ENCODE assay signal across 23 cellular contexts in genomic region chr2:228064796-228065315, GRCh38.
"Had no signal": no experiment of that assay in that cellular context is flagged by ENCODE, and none has a peak within 500 bp of the region (broad histone marks: within the 10 kb centered on the region; RNA-seq: fewer than 3 reads in every experiment).

No MANE protein-coding gene starts in this region.

- H3K27me3 ChIP-seq: neutrophil, pancreas, right lobe of liver, sigmoid colon, thyroid gland, tibial nerve, upper lobe of left lung, vagina had no signal

- H3K36me3 ChIP-seq: neutrophil, pancreas, prostate gland, right lobe of liver, sigmoid colon, stomach, thoracic aorta, thyroid gland, tibial nerve, upper lobe of left lung, vagina had no signal

- DNase-seq: natural killer cell; nucleus accumbens; pancreas; retina; right cardiac atrium; right lobe of liver; sigmoid colon; small intestine; stimulated activated CD4-positive, alpha-beta T cell treated with anti-CD3 and anti-CD28 coated beads, Interleukin-15, amount 100 ng/mL, for 24 hours; stimulated activated CD4-positive, alpha-beta T cell treated with anti-CD3 and anti-CD28 coated beads, Interleukin-2, amount 100 ng/mL, for 24 hours; stimulated activated CD4-positive, alpha-beta T cell treated with anti-CD3 and anti-CD28 coated beads, Interleukin-2, amount 100 ng/mL, for 48 hours; stimulated activated CD4-positive, alpha-beta T cell treated with anti-CD3 and anti-CD28 coated beads, Interleukin-4, amount 100 ng/mL, for 24 hours; stimulated activated naive B cell treated with anti-CD40 and anti-IgM and Interleukin-4, amounts not matched to agents 10 μg/mL and 1 μg/mL and 100 μg/mL, for 72 hours; stimulated activated naive CD4-positive, alpha-beta T cell treated with Interleukin-2 at 50 U/mL for 16 hours; stomach; thyroid gland; upper lobe of left lung had no signal

- H3K4me1 ChIP-seq: pancreas, prostate gland, right lobe of liver, sigmoid colon, stomach, thyroid gland, tibial nerve, upper lobe of left lung, vagina had no signal

- H3K4me3 ChIP-seq: pancreas, prostate gland, right lobe of liver, sigmoid colon, stomach, thoracic aorta, thyroid gland, tibial nerve, upper lobe of left lung, vagina had no signal

- H3K27ac ChIP-seq: neutrophil, pancreas, prostate gland, right lobe of liver, sigmoid colon, stomach, thoracic aorta, thyroid gland, tibial nerve, upper lobe of left lung, vagina had no signal

- ATAC-seq: natural killer cell; pancreas; right cardiac atrium; right lobe of liver; stimulated activated effector memory CD8-positive, alpha-beta T cell treated with anti-CD3 and anti-CD28 coated beads, Interleukin-12 subunit alpha, Interleukin-12 subunit beta, amount 100 ng/mL, for 72 hours; stimulated activated naive B cell treated with anti-CD40 and anti-IgM and Interleukin-4, amounts not matched to agents 10 μg/mL and 1 μg/mL and 100 μg/mL, for 72 hours had no signal

- H3K9me3 ChIP-seq: neutrophil, pancreas, prostate gland, right lobe of liver, sigmoid colon, stomach, thoracic aorta, thyroid gland, upper lobe of left lung, vagina had no signal
